Comparison of ENCODE assay signal across 7 cellular contexts in genomic region chr20:49964964-49965780, GRCh38. TPM values are rescaled to one million over a fixed set of nuclear protein-coding genes. Genes with fewer than 3 reads are reported as not detected.
DNase-seq lines count a peak whose midpoint lies in the region; ATAC-seq and TF ChIP-seq lines count a peak whose summit lies in the region.

No MANE protein-coding gene starts in this region.

- no peak overlapping the region for H3K4me3 ChIP-seq in fibroblast of villous mesenchyme (ENCODE audit: low read depth, low read length)

- H3K4me1 Mint-ChIP-seq in type B pancreatic cell (ENCODE audit: unreplicated experiment), result peaks cover 12% of the 10 kb centered on the region

- no peaks in the 10 kb centered on the region for H3K27me3 Mint-ChIP-seq in type B pancreatic cell

- no peak for ATAC-seq in HG02840 (IDR thresholded peaks at IDR 0.05; ENCODE audit: low FRiP score, unreplicated experiment)
- ATAC-seq in GM21786 (IDR thresholded peaks at IDR 0.05; ENCODE audit: unreplicated experiment), result no peak

- peak; percentile 72 for DNase-seq in D341Med (ENCODE audit: low spot score)
- DNase-seq in H4 (ENCODE audit: low spot score), result peak; percentile 56
- peak; percentile 67 for DNase-seq in RPMI8226
- DNase-seq in fibroblast of villous mesenchyme (ENCODE audit: low read depth), result peak; percentile 20
- DNase-seq in type B pancreatic cell (ENCODE audit: extremely low spot score, unreplicated experiment), result no peak

- H3K36me3 Mint-ChIP-seq in type B pancreatic cell, result peaks cover 4% of the 10 kb centered on the region

- no peak overlapping the region for H3K4me3 Mint-ChIP-seq in type B pancreatic cell

- H3K27ac Mint-ChIP-seq in type B pancreatic cell, result peak overlapping the region; percentile 56

- peak; percentile 72 for TF ChIP-seq CTCF in fibroblast of villous mesenchyme (IDR thresholded peaks at IDR 0.05; ENCODE audit: insufficient read depth, low read depth, low read length)
- TF ChIP-seq CTCF in type B pancreatic cell (conservative IDR thresholded peaks at IDR 0.05), result peak; percentile 79

- H3K9me3 Mint-ChIP-seq in type B pancreatic cell, result no peaks in the 10 kb centered on the region

RNA-seq across cellular contexts. Expression of gene SNAI1, which starts 17.6 kb away (rescaled TPM):
- 5.5 and 10.5 TPM in 2 replicates for total RNA-seq in H4 (2014; rRNA removed; shearing (Covaris generic))
- total RNA-seq in fibroblast of villous mesenchyme, result 1.3 TPM in 2 replicates
- 12.1 and 30.8 TPM in 2 replicates for total RNA-seq in type B pancreatic cell (ENCODE audit: low replicate concordance)

RNA-seq across cellular contexts. Expression of gene RNF114, which starts 29.0 kb away (rescaled TPM):
- 152 and 183 TPM in 2 replicates for total RNA-seq in H4 (2014; rRNA removed; shearing (Covaris generic))
- total RNA-seq in fibroblast of villous mesenchyme (44.1 and 57.0 TPM in 2 replicates), type B pancreatic cell (ENCODE audit: low replicate concordance) (62.9 and 72.1 TPM in 2 replicates)

RNA-seq across cellular contexts. Expression of gene SPATA2, which starts 49.8 kb away (rescaled TPM):
- total RNA-seq in H4 (2014; rRNA removed; shearing (Covaris generic)), result 3.2 and 3.3 TPM in 2 replicates
- 2.6 and 3.9 TPM in 2 replicates for total RNA-seq in fibroblast of villous mesenchyme
- total RNA-seq in type B pancreatic cell (ENCODE audit: low replicate concordance), result 9.2 and 11.3 TPM in 2 replicates
